Comparison of ENCODE assay signal across 8 cellular contexts in genomic region chr16:2715519-2715918, GRCh38. TPM values are rescaled to one million over a fixed set of nuclear protein-coding genes. Genes with fewer than 3 reads are reported as not detected.
DNase-seq lines count a peak whose midpoint lies in the region; ATAC-seq and TF ChIP-seq lines count a peak whose summit lies in the region.

No MANE protein-coding gene starts in this region.

- peak; percentile 69 for ATAC-seq in sciatic nerve
- ATAC-seq in GM18868 (IDR thresholded peaks at IDR 0.05; ENCODE audit: unreplicated experiment) = no peak
- ATAC-seq in HG02588 (IDR thresholded peaks at IDR 0.05; ENCODE audit: unreplicated experiment) = no peak
- no peak for ATAC-seq in GM18858 (IDR thresholded peaks at IDR 0.05; ENCODE audit: unreplicated experiment)

- H3K27ac ChIP-seq in cardiac muscle cell = no peak overlapping the region

- no peaks in the 10 kb centered on the region for H3K27me3 ChIP-seq in cardiac muscle cell

- no peaks in the 10 kb centered on the region for H3K4me1 ChIP-seq in cardiac muscle cell (ENCODE audit: low read depth)

- intact Hi-C loops in sciatic nerve (cut with DNase I) = no loop called here

- no peaks in the 10 kb centered on the region for H3K9me3 ChIP-seq in cardiac muscle cell (ENCODE audit: low read depth)

- peak; percentile 59 for DNase-seq in COLO829 (ENCODE audit: low spot score)
- DNase-seq in NOMO-1 (lab: John Stamatoyannopoulos, UW; ENCODE audit: unreplicated experiment in 2 of 2) = peak; percentile 47 to 67
- peak; percentile 71 to 76 for DNase-seq in activated T-helper 1 cell treated with anti-CD3 and anti-CD28 coated beads, Interleukin-2, amount 50 U/mL, for 16 hours (ENCODE audit: low read depth in 1 of 2, low spot score in 1 of 2)
- DNase-seq in cardiac muscle cell (ENCODE audit: low read depth in 1 of 2, low spot score in 1 of 2) = peak; percentile 66 to 76
- DNase-seq in sciatic nerve (ENCODE audit: low spot score) = peak; percentile 80

- no peak overlapping the region for H3K4me3 ChIP-seq in cardiac muscle cell

- no peaks in the 10 kb centered on the region for H3K36me3 ChIP-seq in cardiac muscle cell

- no peak for TF ChIP-seq CTCF in cardiac muscle cell (IDR thresholded peaks at IDR 0.05; ENCODE audit: low read depth, low read length)

RNA-seq across cellular contexts. Expression of gene PRSS27, which starts 4.5 kb away (rescaled TPM):
- total RNA-seq in cardiac muscle cell (13.0 and 17.0 TPM in 2 replicates), sciatic nerve (2.1 TPM)
- polyA plus RNA-seq in cardiac muscle cell = 12.1 and 14.5 TPM in 2 replicates

RNA-seq across cellular contexts. Expression of gene KCTD5, which starts 33.2 kb away (rescaled TPM):
- total RNA-seq in cardiac muscle cell (32.9 and 67.2 TPM in 2 replicates), sciatic nerve (18.2 TPM)
- 32.6 and 35.0 TPM in 2 replicates for polyA plus RNA-seq in cardiac muscle cell

RNA-seq across cellular contexts. Expression of gene SRRM2, which starts 36.9 kb away (rescaled TPM):
- total RNA-seq in cardiac muscle cell (131 and 321 TPM in 2 replicates), sciatic nerve (931 TPM)
- 592 and 734 TPM in 2 replicates for polyA plus RNA-seq in cardiac muscle cell
